Comparison of ENCODE assay signal across 15 cellular contexts in genomic region chr12:171743-172705, GRCh38. TPM values are rescaled to one million over a fixed set of nuclear protein-coding genes. Genes with fewer than 3 reads are reported as not detected.
DNase-seq lines count a peak whose midpoint lies in the region; TF ChIP-seq lines count a peak whose summit lies in the region.
"Had no signal": no experiment of that assay in that cellular context is flagged by ENCODE, and none has a peak within 500 bp of the region (broad histone marks: within the 10 kb centered on the region; RNA-seq: fewer than 3 reads in every experiment).

No MANE protein-coding gene starts in this region.

- H3K9me3 ChIP-seq in Caco-2: no peaks in the 10 kb centered on the region
- no peaks in the 10 kb centered on the region for H3K9me3 ChIP-seq in colonic mucosa
- no peaks in the 10 kb centered on the region for H3K9me3 ChIP-seq in neural progenitor cell (ENCODE audit: low read depth)
- H3K9me3 ChIP-seq: right lobe of liver had no signal

- no peaks in the 10 kb centered on the region for H3K27me3 ChIP-seq in Caco-2 (replicated peaks; ENCODE audit: control insufficient read depth, insufficient read depth, low read length)
- H3K27me3 ChIP-seq in colonic mucosa: no peaks in the 10 kb centered on the region
- peaks cover 11% of the 10 kb centered on the region for H3K27me3 ChIP-seq in neural progenitor cell
- H3K27me3 ChIP-seq: cardiac muscle cell, right lobe of liver had no signal

- peaks cover 9% of the 10 kb centered on the region for H3K4me1 ChIP-seq in Caco-2
- no peaks in the 10 kb centered on the region for H3K4me1 ChIP-seq in colonic mucosa
- H3K4me1 ChIP-seq in neural progenitor cell: peaks cover 42% of the 10 kb centered on the region

- no peak overlapping the region for H3K4me2 ChIP-seq in neural progenitor cell

- no peaks in the 10 kb centered on the region for H3K79me2 ChIP-seq in neural progenitor cell (ENCODE audit: low read depth)

- no peaks in the 10 kb centered on the region for H3K9me3 Mint-ChIP-seq in Caco-2 (ENCODE audit: unreplicated experiment)
- H3K9me3 Mint-ChIP-seq in neural progenitor cell: no peaks in the 10 kb centered on the region

- BruUV-seq in Caco-2 (replicated peaks; lab: Mats Ljungman, UMichigan): no TSS peak

- H3K27ac Mint-ChIP-seq in Caco-2 (ENCODE audit: unreplicated experiment) (peak overlapping the region; percentile 63), neural progenitor cell (peak overlapping the region; percentile 12)
- H3K27ac Mint-ChIP-seq: activated CD8-positive, alpha-beta T cell treated with anti-CD3 and anti-CD28 coated beads, Interleukin-2, amount 10 ng/mL, durations not matched to agents 7 days and 5 days had no signal

- H3K4me3 Mint-ChIP-seq in Caco-2 (ENCODE audit: unreplicated experiment) (no peak overlapping the region), neural progenitor cell (peak overlapping the region; percentile 41)
- H3K4me3 Mint-ChIP-seq: activated CD8-positive, alpha-beta T cell treated with anti-CD3 and anti-CD28 coated beads, Interleukin-2, amount 10 ng/mL, durations not matched to agents 7 days and 5 days had no signal

- H3K27me3 Mint-ChIP-seq in Caco-2 (ENCODE audit: insufficient read depth, unreplicated experiment) (no peaks in the 10 kb centered on the region), neural progenitor cell (ENCODE audit: insufficient read depth, low read depth) (peaks cover 25% of the 10 kb centered on the region)

- no peaks in the 10 kb centered on the region for H3K36me3 ChIP-seq in Caco-2 (ENCODE audit: control insufficient read depth, insufficient read depth, low read length)
- H3K36me3 ChIP-seq in colonic mucosa: no peaks in the 10 kb centered on the region
- H3K36me3 ChIP-seq in neural progenitor cell: no peaks in the 10 kb centered on the region
- H3K36me3 ChIP-seq: cardiac muscle cell, right lobe of liver had no signal

- no peak overlapping the region for H2AFZ ChIP-seq in neural progenitor cell (replicated peaks)

- intact Hi-C loops in Caco-2 (cut with micrococcal nuclease; ENCODE audit: unreplicated experiment) (no loop called here), colonic mucosa (cut with DNase I) (no loop called here)

- no peaks in the 10 kb centered on the region for H4K20me1 ChIP-seq in neural progenitor cell (ENCODE audit: low read depth)

- H3K27ac ChIP-seq in colonic mucosa: no peak overlapping the region
- no peak overlapping the region for H3K27ac ChIP-seq in neural progenitor cell
- H3K27ac ChIP-seq: cardiac muscle cell, right lobe of liver had no signal

- peaks cover 16% of the 10 kb centered on the region for H3F3A ChIP-seq in neural progenitor cell (ENCODE audit: low read depth)

- no peak for TF ChIP-seq POLR2A in NB4 (IDR thresholded peaks at IDR 0.05; ENCODE audit: extremely low read depth, insufficient read length)

- POLR2A ChIA-PET in Caco-2 (lab: Charles Lee): no interaction called here

- H3K4me1 Mint-ChIP-seq in Caco-2 (ENCODE audit: low read depth, unreplicated experiment) (peaks cover 18% of the 10 kb centered on the region), neural progenitor cell (peaks cover 60% of the 10 kb centered on the region)

- DNase-seq in Caco-2 (no peak), NB4 (ENCODE audit: low read depth) (peak; percentile 81), colonic mucosa (peak; percentile 57), neural progenitor cell (ENCODE audit: low spot score) (no peak), H4 (ENCODE audit: low spot score) (no peak), GM10266 (ENCODE audit: extremely low spot score) (no peak), NCI-H345 (lab: John Stamatoyannopoulos, UW) (no peak)
- DNase-seq: activated CD8-positive, alpha-beta T cell treated with anti-CD3 and anti-CD28 coated beads, Interleukin-2, amount 10 ng/mL, durations not matched to agents 7 days and 5 days; DND-41; foreskin fibroblast; NCI-H2081 treated with DMSO at 0.1 percent for 48 hours; right lobe of liver; stimulated activated CD4-positive, alpha-beta T cell treated with anti-CD3 and anti-CD28 coated beads, Interleukin-2, amount 100 ng/mL, for 24 hours had no signal

- no peaks in the 10 kb centered on the region for H3K36me3 Mint-ChIP-seq in Caco-2 (ENCODE audit: insufficient read depth, unreplicated experiment)
- no peaks in the 10 kb centered on the region for H3K36me3 Mint-ChIP-seq in neural progenitor cell

- H3K9ac ChIP-seq in colonic mucosa (ENCODE audit: low read depth in 2 of 2, low read length in 2 of 2): no peak overlapping the region
- H3K9ac ChIP-seq in neural progenitor cell: no peak overlapping the region

- CTCF ChIA-PET in Caco-2 (lab: Charles Lee): no interaction called here

- H3K4me3 ChIP-seq in Caco-2 (ENCODE audit: low read depth, low read length) (no peak overlapping the region), NB4 (ENCODE audit: low read depth, low read length) (no peak overlapping the region), colonic mucosa (no peak overlapping the region), neural progenitor cell (no peak overlapping the region)
- H3K4me3 ChIP-seq: cardiac muscle cell, right lobe of liver had no signal

- no peak for TF ChIP-seq CTCF in Caco-2 (IDR thresholded peaks at IDR 0.05; ENCODE audit: insufficient read depth in 1 of 2, low read depth in 1 of 2, low read length in 1 of 2, severe bottlenecking in 1 of 2, unreplicated experiment in 1 of 2)
- no peak for TF ChIP-seq CTCF in NB4 (IDR thresholded peaks at IDR 0.05; ENCODE audit: low read depth, low read length)
- no peak for TF ChIP-seq CTCF in colonic mucosa (IDR thresholded peaks at IDR 0.05)
- no peak for TF ChIP-seq CTCF in neural progenitor cell (IDR thresholded peaks at IDR 0.05)
- no peak for TF ChIP-seq CTCF in GM10266 (IDR thresholded peaks at IDR 0.05; ENCODE audit: control insufficient read depth, insufficient read depth, low read depth, missing control alignments)

RNA-seq across cellular contexts. Expression of gene SLC6A12, which starts 41.9 kb away (rescaled TPM):
- total RNA-seq in Caco-2 (2022) (1.5 and 2.1 TPM in 2 replicates), colonic mucosa (1 to 10 TPM in 1 of 2 donors, under 1 TPM in 1; 0.16 to 2.5 TPM), neural progenitor cell (ENCODE audit: low replicate concordance) (0.12 TPM in 1 of 2 replicates, not detected in the other)
- 0.08 TPM in 1 of 2 replicates, not detected in the other for total RNA-seq in H4 (2014; rRNA removed; shearing (Covaris generic))
- total RNA-seq: activated CD8-positive, alpha-beta T cell treated with anti-CD3 and anti-CD28 coated beads, Interleukin-2, amount 10 ng/mL, durations not matched to agents 7 days and 5 days; lung microvascular endothelial cell had no signal

Comparison
In these comparisons a context has a peak if more than half of its experiments do, and no peak if none do; other contexts are left out.
1. DNase-seq: peak in NB4 (single experiment) and colonic mucosa (single experiment); none in Caco-2 (0 of 2), neural progenitor cell (single experiment), H4 (single experiment), GM10266 (single experiment) and NCI-H345 (single experiment).